In the genomic region with DNA sequence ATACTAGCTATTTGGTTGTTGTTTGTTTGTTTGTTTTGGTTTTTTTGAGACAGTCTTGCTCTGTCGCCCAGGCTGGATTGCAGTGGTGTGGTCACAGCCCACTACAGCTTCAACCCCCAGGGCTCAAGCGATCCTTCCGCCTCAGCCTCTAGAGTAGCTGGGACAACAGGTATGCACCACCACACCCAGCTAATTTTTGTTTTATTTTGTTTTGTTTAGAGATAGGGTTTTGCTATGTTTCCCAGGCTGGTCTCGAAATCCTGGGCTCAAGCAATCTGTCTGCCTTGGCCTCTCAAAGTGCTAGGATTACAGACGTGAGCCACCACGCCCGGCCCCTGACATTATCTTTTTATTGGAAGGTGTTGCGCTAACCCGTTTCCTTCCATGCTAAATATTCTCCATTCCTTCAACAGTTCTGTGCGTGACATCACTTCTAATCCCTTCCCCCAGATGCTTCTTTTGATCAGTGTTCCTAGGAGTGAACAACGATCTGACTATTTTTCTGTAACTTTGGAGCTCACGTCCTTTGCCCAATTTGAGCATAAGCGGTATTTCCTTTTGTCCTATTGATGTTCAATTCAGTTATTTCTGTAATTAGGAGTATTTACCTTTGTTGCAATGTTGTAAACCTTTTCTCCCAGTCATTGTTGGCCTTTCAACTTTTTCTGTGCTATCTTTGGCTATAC, we compare ENCODE assay signal across 1 cellular context.
A peak's percentile ranks its signal among the peaks of the same experiment; 100 is the strongest.
TF ChIP-seq lines count a peak whose summit lies in the region.

No MANE protein-coding gene starts in this region.

TF ChIP-seq in HepG2, 621 proteins besides CTCF, POLR2A, EP300 and RAD21 (continued from another document and continues in another):
- TF ChIP-seq SKIL (CRISPR knock-in tag; IDR thresholded peaks at IDR 0.05; ENCODE audit: borderline replicate concordance) (no peak; the same call in 1 of the 2 replicates), ZNF343 (CRISPR knock-in tag; IDR thresholded peaks at IDR 0.05) (no peak), BCL6 (CRISPR knock-in tag; IDR thresholded peaks at IDR 0.05) (peak; percentile 79), ZNF703 (CRISPR knock-in tag; IDR thresholded peaks at IDR 0.05; ENCODE audit: borderline replicate concordance) (no peak), ZNF282 (IDR thresholded peaks at IDR 0.05; ENCODE audit: partially characterized antibody) (no peak), KLF11 (CRISPR knock-in tag; IDR thresholded peaks at IDR 0.05) (no peak), CHD4 (IDR thresholded peaks at IDR 0.05; ENCODE audit: borderline replicate concordance, low read length) (no peak), KDM1A (CRISPR knock-in tag; IDR thresholded peaks at IDR 0.05) (no peak), EZH2 (conservative IDR thresholded peaks at IDR 0.05; ENCODE audit: low read depth, low read length) (no peak), PAWR (CRISPR knock-in tag; IDR thresholded peaks at IDR 0.05; ENCODE audit: borderline replicate concordance) (no peak), ZNF558 (CRISPR knock-in tag; IDR thresholded peaks at IDR 0.05; ENCODE audit: borderline replicate concordance) (no peak), ETV6 (CRISPR knock-in tag; conservative IDR thresholded peaks at IDR 0.05) (no peak), GTF2F1 (IDR thresholded peaks at IDR 0.05; ENCODE audit: low read length) (no peak), ZNF574 (CRISPR knock-in tag; IDR thresholded peaks at IDR 0.05) (no peak), ZZZ3 (CRISPR knock-in tag; IDR thresholded peaks at IDR 0.05; ENCODE audit: borderline replicate concordance) (no peak), ZNF253 (CRISPR knock-in tag; IDR thresholded peaks at IDR 0.05; ENCODE audit: borderline replicate concordance) (no peak), ZNF670 (CRISPR knock-in tag; IDR thresholded peaks at IDR 0.05; ENCODE audit: borderline replicate concordance) (no peak), ZNF441 (CRISPR knock-in tag; IDR thresholded peaks at IDR 0.05; ENCODE audit: borderline replicate concordance) (peak; percentile 31; the same call in 1 of the 2 replicates), CSRNP2 (CRISPR knock-in tag; conservative IDR thresholded peaks at IDR 0.05; ENCODE audit: low read depth) (no peak), IRF1 (CRISPR knock-in tag; IDR thresholded peaks at IDR 0.05; ENCODE audit: low read depth) (no peak), ZNF619 (CRISPR knock-in tag; IDR thresholded peaks at IDR 0.05) (no peak; the same call in 1 of the 2 replicates), ZNF331 (CRISPR knock-in tag; IDR thresholded peaks at IDR 0.05) (no peak), TBX2 (CRISPR knock-in tag; IDR thresholded peaks at IDR 0.05; ENCODE audit: borderline replicate concordance) (peak; percentile 95), ZNF326 (CRISPR knock-in tag; IDR thresholded peaks at IDR 0.05; ENCODE audit: borderline replicate concordance) (no peak), KLF6 (CRISPR knock-in tag; IDR thresholded peaks at IDR 0.05) (0 out of 2 replicates have a peak, but pooled peaks have one; percentile 11), ZNF724P (CRISPR knock-in tag; IDR thresholded peaks at IDR 0.05; ENCODE audit: borderline replicate concordance) (no peak), E2F1 (CRISPR knock-in tag; IDR thresholded peaks at IDR 0.05) (no peak), DZIP1 (CRISPR knock-in tag; IDR thresholded peaks at IDR 0.05) (no peak), ZNF850 (CRISPR knock-in tag; conservative IDR thresholded peaks at IDR 0.05) (no peak), YEATS4 (CRISPR knock-in tag; IDR thresholded peaks at IDR 0.05; ENCODE audit: borderline replicate concordance) (peak; percentile 74; the same call in 1 of the 2 replicates), ZNF775 (CRISPR knock-in tag; IDR thresholded peaks at IDR 0.05; ENCODE audit: borderline replicate concordance) (no peak), NR2F2 (IDR thresholded peaks at IDR 0.05; ENCODE audit: borderline replicate concordance, low read depth) (0 out of 2 replicates have a peak, but pooled peaks have one; percentile 33), REXO4 (CRISPR knock-in tag; IDR thresholded peaks at IDR 0.05; ENCODE audit: borderline replicate concordance) (no peak)
- TF ChIP-seq, protein P1, sequence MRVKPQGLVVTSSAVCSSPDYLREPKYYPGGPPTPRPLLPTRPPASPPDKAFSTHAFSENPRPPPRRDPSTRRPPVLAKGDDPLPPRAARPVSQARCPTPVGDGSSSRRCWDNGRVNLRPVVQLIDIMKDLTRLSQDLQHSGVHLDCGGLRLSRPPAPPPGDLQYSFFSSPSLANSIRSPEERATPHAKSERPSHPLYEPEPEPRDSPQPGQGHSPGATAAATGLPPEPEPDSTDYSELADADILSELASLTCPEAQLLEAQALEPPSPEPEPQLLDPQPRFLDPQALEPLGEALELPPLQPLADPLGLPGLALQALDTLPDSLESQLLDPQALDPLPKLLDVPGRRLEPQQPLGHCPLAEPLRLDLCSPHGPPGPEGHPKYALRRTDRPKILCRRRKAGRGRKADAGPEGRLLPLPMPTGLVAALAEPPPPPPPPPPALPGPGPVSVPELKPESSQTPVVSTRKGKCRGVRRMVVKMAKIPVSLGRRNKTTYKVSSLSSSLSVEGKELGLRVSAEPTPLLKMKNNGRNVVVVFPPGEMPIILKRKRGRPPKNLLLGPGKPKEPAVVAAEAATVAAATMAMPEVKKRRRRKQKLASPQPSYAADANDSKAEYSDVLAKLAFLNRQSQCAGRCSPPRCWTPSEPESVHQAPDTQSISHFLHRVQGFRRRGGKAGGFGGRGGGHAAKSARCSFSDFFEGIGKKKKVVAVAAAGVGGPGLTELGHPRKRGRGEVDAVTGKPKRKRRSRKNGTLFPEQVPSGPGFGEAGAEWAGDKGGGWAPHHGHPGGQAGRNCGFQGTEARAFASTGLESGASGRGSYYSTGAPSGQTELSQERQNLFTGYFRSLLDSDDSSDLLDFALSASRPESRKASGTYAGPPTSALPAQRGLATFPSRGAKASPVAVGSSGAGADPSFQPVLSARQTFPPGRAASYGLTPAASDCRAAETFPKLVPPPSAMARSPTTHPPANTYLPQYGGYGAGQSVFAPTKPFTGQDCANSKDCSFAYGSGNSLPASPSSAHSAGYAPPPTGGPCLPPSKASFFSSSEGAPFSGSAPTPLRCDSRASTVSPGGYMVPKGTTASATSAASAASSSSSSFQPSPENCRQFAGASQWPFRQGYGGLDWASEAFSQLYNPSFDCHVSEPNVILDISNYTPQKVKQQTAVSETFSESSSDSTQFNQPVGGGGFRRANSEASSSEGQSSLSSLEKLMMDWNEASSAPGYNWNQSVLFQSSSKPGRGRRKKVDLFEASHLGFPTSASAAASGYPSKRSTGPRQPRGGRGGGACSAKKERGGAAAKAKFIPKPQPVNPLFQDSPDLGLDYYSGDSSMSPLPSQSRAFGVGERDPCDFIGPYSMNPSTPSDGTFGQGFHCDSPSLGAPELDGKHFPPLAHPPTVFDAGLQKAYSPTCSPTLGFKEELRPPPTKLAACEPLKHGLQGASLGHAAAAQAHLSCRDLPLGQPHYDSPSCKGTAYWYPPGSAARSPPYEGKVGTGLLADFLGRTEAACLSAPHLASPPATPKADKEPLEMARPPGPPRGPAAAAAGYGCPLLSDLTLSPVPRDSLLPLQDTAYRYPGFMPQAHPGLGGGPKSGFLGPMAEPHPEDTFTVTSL (CRISPR knock-in tag; IDR thresholded peaks at IDR 0.05; ENCODE audit: borderline replicate concordance) = peak; percentile 90; the same call in 1 of the 2 replicates
- TF ChIP-seq, protein P2, sequence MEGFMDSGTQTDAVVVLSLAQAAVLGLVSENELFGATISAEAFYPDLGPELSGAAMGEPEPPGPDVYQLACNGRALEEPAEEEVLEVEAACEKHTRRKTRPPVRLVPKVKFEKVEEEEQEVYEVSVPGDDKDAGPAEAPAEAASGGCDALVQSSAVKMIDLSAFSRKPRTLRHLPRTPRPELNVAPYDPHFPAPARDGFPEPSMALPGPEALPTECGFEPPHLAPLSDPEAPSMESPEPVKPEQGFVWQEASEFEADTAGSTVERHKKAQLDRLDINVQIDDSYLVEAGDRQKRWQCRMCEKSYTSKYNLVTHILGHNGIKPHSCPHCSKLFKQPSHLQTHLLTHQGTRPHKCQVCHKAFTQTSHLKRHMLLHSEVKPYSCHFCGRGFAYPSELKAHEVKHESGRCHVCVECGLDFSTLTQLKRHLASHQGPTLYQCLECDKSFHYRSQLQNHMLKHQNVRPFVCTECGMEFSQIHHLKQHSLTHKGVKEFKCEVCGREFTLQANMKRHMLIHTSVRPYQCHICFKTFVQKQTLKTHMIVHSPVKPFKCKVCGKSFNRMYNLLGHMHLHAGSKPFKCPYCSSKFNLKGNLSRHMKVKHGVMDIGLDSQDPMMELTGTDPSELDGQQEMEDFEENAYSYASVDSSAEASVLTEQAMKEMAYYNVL (CRISPR knock-in tag; IDR thresholded peaks at IDR 0.05; ENCODE audit: borderline replicate concordance) = peak; percentile 87; the same call in 1 of the 2 replicates
